8 cellular contexts compared by ENCODE assay signal in genomic region chr17:49708515-49709161, GRCh38. TPM values are rescaled to one million over a fixed set of nuclear protein-coding genes. Genes with fewer than 3 reads are reported as not detected.
DNase-seq lines count a peak whose midpoint lies in the region; ATAC-seq, FAIRE-seq and TF ChIP-seq lines count a peak whose summit lies in the region.

No MANE protein-coding gene starts in this region.

- H3K27me3 ChIP-seq in WERI-Rb-1 (ENCODE audit: insufficient read depth, low read depth, severe bottlenecking), result no peaks in the 10 kb centered on the region
- no peaks in the 10 kb centered on the region for H3K27me3 ChIP-seq in skeletal muscle tissue (ENCODE audit: control insufficient read depth in 3 of 3, insufficient read depth in 3 of 3, low read length in 3 of 3)

- DNase-seq in stimulated activated naive CD8-positive, alpha-beta T cell treated with anti-CD3 and anti-CD28 coated beads, Interleukin-15, Interleukin-2, amounts not matched to agents 100 U/mL and 50 U/mL, for 24 hours, result no peak
- no peak for DNase-seq in WERI-Rb-1
- DNase-seq in foreskin fibroblast, result peak in 1 of 2 donors; percentile 29
- no peak for DNase-seq in D721Med (ENCODE audit: insufficient read length, low spot score)
- no peak for DNase-seq in NCI-H1930 (lab: John Stamatoyannopoulos, UW)
- DNase-seq in NCI-H1694 treated with DMSO at 0.1 percent for 48 hours (lab: John Stamatoyannopoulos, UW), result no peak

- FAIRE-seq in D721Med (lab: Jason Lieb, UNC), result no peak

- no peaks in the 10 kb centered on the region for H3K27me3 Mint-ChIP-seq in stimulated activated naive CD8-positive, alpha-beta T cell treated with anti-CD3 and anti-CD28 coated beads, Interleukin-15, Interleukin-2, amounts not matched to agents 100 ng/mL and 50 ng/mL, for 24 hours

- peak overlapping the region; percentile 94 for H3K4me3 Mint-ChIP-seq in stimulated activated naive CD8-positive, alpha-beta T cell treated with anti-CD3 and anti-CD28 coated beads, Interleukin-15, Interleukin-2, amounts not matched to agents 100 ng/mL and 50 ng/mL, for 24 hours

- no peak for ATAC-seq in stimulated activated naive CD8-positive, alpha-beta T cell treated with anti-CD3 and anti-CD28 coated beads, Interleukin-15, Interleukin-2, amounts not matched to agents 100 U/mL and 50 U/mL, for 24 hours

- H3K4me1 Mint-ChIP-seq in stimulated activated naive CD8-positive, alpha-beta T cell treated with anti-CD3 and anti-CD28 coated beads, Interleukin-15, Interleukin-2, amounts not matched to agents 100 ng/mL and 50 ng/mL, for 24 hours (ENCODE audit: low read depth), result peaks cover 48% of the 10 kb centered on the region

- peaks cover 47% of the 10 kb centered on the region for H3K36me3 Mint-ChIP-seq in stimulated activated naive CD8-positive, alpha-beta T cell treated with anti-CD3 and anti-CD28 coated beads, Interleukin-15, Interleukin-2, amounts not matched to agents 100 ng/mL and 50 ng/mL, for 24 hours (ENCODE audit: low read depth)

- H3K27ac ChIP-seq in WERI-Rb-1 (no peak overlapping the region), skeletal muscle tissue (ENCODE audit: low read depth, low read length) (peak overlapping the region; percentile 99)

- H3K4me1 ChIP-seq in skeletal muscle tissue (ENCODE audit: control insufficient read depth in 3 of 3, insufficient read depth in 3 of 3, low read length in 3 of 3), result peaks cover 20 to 36% (median 21%) of the 10 kb centered on the region in 3 donors

- H3K27ac Mint-ChIP-seq in stimulated activated naive CD8-positive, alpha-beta T cell treated with anti-CD3 and anti-CD28 coated beads, Interleukin-15, Interleukin-2, amounts not matched to agents 100 ng/mL and 50 ng/mL, for 24 hours, result peak overlapping the region; percentile 98

- H3K9me3 Mint-ChIP-seq in stimulated activated naive CD8-positive, alpha-beta T cell treated with anti-CD3 and anti-CD28 coated beads, Interleukin-15, Interleukin-2, amounts not matched to agents 100 ng/mL and 50 ng/mL, for 24 hours, result no peaks in the 10 kb centered on the region

- peak overlapping the region in 2 of 3 donors; percentile 95 to 98 for H3K9ac ChIP-seq in skeletal muscle tissue (ENCODE audit: low read depth in 1 of 3, low read length in 3 of 3)

- H3K36me3 ChIP-seq in WERI-Rb-1 (peaks cover 46% of the 10 kb centered on the region), skeletal muscle tissue (ENCODE audit: control insufficient read depth in 3 of 3, insufficient read depth in 3 of 3, low read length in 3 of 3) (peaks cover 25 to 30% (median 26%) of the 10 kb centered on the region in 3 donors)

- TF ChIP-seq CTCF in WERI-Rb-1 (IDR thresholded peaks at IDR 0.05; ENCODE audit: low read depth, low read length) (0 out of 2 replicates have a peak, but pooled peaks have one; percentile 6), foreskin fibroblast (IDR thresholded peaks at IDR 0.05; ENCODE audit: low read depth, low read length) (no peak), D721Med (IDR thresholded peaks at IDR 0.05; ENCODE audit: insufficient read depth, missing control alignments) (no peak)

- H3K4me3 ChIP-seq in WERI-Rb-1 (ENCODE audit: low read depth, low read length), result no peak overlapping the region
- H3K4me3 ChIP-seq in foreskin fibroblast (ENCODE audit: low read depth in 1 of 2, low read length in 2 of 2), result peak overlapping the region; percentile 80 to 91
- peak overlapping the region; percentile 83 to 92 (median 91) for H3K4me3 ChIP-seq in skeletal muscle tissue (ENCODE audit: low read length in 3 of 3)

- H3K9me3 ChIP-seq in WERI-Rb-1 (ENCODE audit: severe bottlenecking) (no peaks in the 10 kb centered on the region), skeletal muscle tissue (ENCODE audit: control insufficient read depth in 3 of 3, low read length in 3 of 3) (no peaks in the 10 kb centered on the region)

RNA-seq across cellular contexts. Expression of gene SLC35B1, which starts 0.9 kb away (rescaled TPM):
- 48.0 TPM for total RNA-seq in skeletal muscle tissue

RNA-seq across cellular contexts. Expression of gene SPOP, which starts 30.7 kb away (rescaled TPM):
- 61.6 TPM for total RNA-seq in skeletal muscle tissue

RNA-seq across cellular contexts. Expression of gene FAM117A, which starts 55.3 kb away (rescaled TPM):
- total RNA-seq in skeletal muscle tissue, result 5.2 TPM
